10 cellular contexts compared by ENCODE assay signal in genomic region chr7:3915337-3915865, GRCh38.
A peak's percentile ranks its signal among the peaks of the same experiment; 100 is the strongest.
DNase-seq lines count a peak whose midpoint lies in the region; ATAC-seq and TF ChIP-seq lines count a peak whose summit lies in the region.
"Had no signal": no experiment of that assay in that cellular context is flagged by ENCODE, and none has a peak within 500 bp of the region (broad histone marks: within the 10 kb centered on the region; RNA-seq: fewer than 3 reads in every experiment).

No MANE protein-coding gene starts in this region.

- H3K4me3 ChIP-seq in BLaER1 (no peak overlapping the region), epithelial cell of esophagus (ENCODE audit: low read length) (no peak overlapping the region), PC-9 (no peak overlapping the region)

- H3K23ac ChIP-seq in H9 (ENCODE audit: insufficient read length, low read depth, low read length) = no peak overlapping the region

- no peaks in the 10 kb centered on the region for H3K79me1 ChIP-seq in H9 (ENCODE audit: insufficient read depth, low read depth, low read length, poor library complexity, severe bottlenecking)

- CTCF ChIA-PET in PC-9 (lab: Charles Lee) = no interaction called here

- POLR2A ChIA-PET in PC-9 (lab: Charles Lee; ENCODE audit: unreplicated experiment) = no interaction called here

- no peaks in the 10 kb centered on the region for H3F3A ChIP-seq in PC-9 (ENCODE audit: insufficient read depth, low read depth)

- no peak overlapping the region for H4K5ac ChIP-seq in H9 (ENCODE audit: insufficient read length, low read depth, low read length)

- H3K36me3 ChIP-seq in BLaER1 (no peaks in the 10 kb centered on the region), PC-9 (ENCODE audit: low read depth) (no peaks in the 10 kb centered on the region)

- DNase-seq in H9 (no peak), epithelial cell of esophagus (ENCODE audit: low read depth) (peak; percentile 16), posterior cingulate gyrus (no peak), PC-9 (no peak)
- peak; percentile 6 for DNase-seq in stimulated activated naive CD8-positive, alpha-beta T cell treated with anti-CD3 and anti-CD28 coated beads, Interleukin-15, Interleukin-2, amounts not matched to agents 100 U/mL and 50 U/mL, for 24 hours
- DNase-seq: NCI-H1436 treated with DMSO at 0.1 percent for 48 hours, NCI-H2081, NCI-H524 had no signal

- intact Hi-C loops in posterior cingulate gyrus (cut with DNase I) = no loop called here
- intact Hi-C loops in PC-9 (cut with micrococcal nuclease; ENCODE audit: unreplicated experiment) = no loop called here

- H3K9ac ChIP-seq in BLaER1 (no peak overlapping the region), H9 (ENCODE audit: extremely low read depth, insufficient read length, low read length) (no peak overlapping the region)

- H3K56ac ChIP-seq in H9 (ENCODE audit: insufficient read length, low read depth, low read length) = no peak overlapping the region

- no peaks in the 10 kb centered on the region for H3K27me3 Mint-ChIP-seq in H9 (ENCODE audit: low read depth)

- no peak overlapping the region for H3K4me3 Mint-ChIP-seq in H9

- H4K20me1 ChIP-seq in BLaER1 (no peaks in the 10 kb centered on the region), H9 (ENCODE audit: control insufficient read depth, insufficient read depth, insufficient read length) (no peaks in the 10 kb centered on the region), PC-9 (ENCODE audit: insufficient read depth) (no peaks in the 10 kb centered on the region)

- H3K4me1 Mint-ChIP-seq in H9 = peaks cover 16 to 26% of the 10 kb centered on the region in 2 experiments

- H3K27ac ChIP-seq in BLaER1 = no peak overlapping the region
- no peak overlapping the region for H3K27ac ChIP-seq in H9 (ENCODE audit: insufficient read length, low read depth, low read length)
- H3K27ac ChIP-seq in PC-9 = no peak overlapping the region

- H3K27me3 ChIP-seq in BLaER1 = no peaks in the 10 kb centered on the region
- no peaks in the 10 kb centered on the region for H3K27me3 ChIP-seq in H9 (ENCODE audit: insufficient read depth, low read length)
- H3K27me3 ChIP-seq in PC-9 (ENCODE audit: insufficient read depth, low read depth) = peaks cover 39% of the 10 kb centered on the region

- H2BK12ac ChIP-seq in H9 (ENCODE audit: insufficient read length, low read depth, low read length) = no peak overlapping the region

- peaks cover 0 to 20% (median 6%) of the 10 kb centered on the region in 3 experiments; a peak in 4 of 7 replicates for H3K36me3 Mint-ChIP-seq in H9 (ENCODE audit: insufficient read depth in 1 of 3, low read depth in 3 of 3)

- peaks cover 91% of the 10 kb centered on the region for H3K4me1 ChIP-seq in BLaER1
- no peaks in the 10 kb centered on the region; the same call in 1 of the 2 replicates for H3K4me1 ChIP-seq in H9 (ENCODE audit: insufficient read depth, low read length)
- peaks cover 19% of the 10 kb centered on the region; the same call in 1 of the 2 replicates for H3K4me1 ChIP-seq in PC-9 (replicated peaks; ENCODE audit: insufficient read depth)

- H3K79me2 ChIP-seq in H9 (ENCODE audit: insufficient read depth, low read length) (no peaks in the 10 kb centered on the region), PC-9 (ENCODE audit: low read depth) (no peaks in the 10 kb centered on the region)

- no peak overlapping the region for H3K14ac ChIP-seq in H9 (ENCODE audit: insufficient read depth, low read length)

- ATAC-seq in stimulated activated naive CD8-positive, alpha-beta T cell treated with anti-CD3 and anti-CD28 coated beads, Interleukin-15, Interleukin-2, amounts not matched to agents 100 U/mL and 50 U/mL, for 24 hours = peak; percentile 49
- no peak for ATAC-seq in HG03097 (IDR thresholded peaks at IDR 0.05; ENCODE audit: low FRiP score, unreplicated experiment)

- no peak overlapping the region for H3K18ac ChIP-seq in H9 (ENCODE audit: insufficient read length, low read depth, low read length)

- H3K4me2 ChIP-seq in BLaER1 (peak overlapping the region; percentile 91), H9 (ENCODE audit: insufficient read depth, insufficient read length, low read length) (no peak overlapping the region), PC-9 (no peak overlapping the region)

- H2AFZ ChIP-seq in H9 (ENCODE audit: low read length) = no peak overlapping the region
- H2AFZ ChIP-seq in PC-9 = no peak overlapping the region

- H2BK120ac ChIP-seq in H9 (ENCODE audit: low read depth, low read length, poor library complexity, severe bottlenecking) = no peak overlapping the region

- H3K4ac ChIP-seq in H9 (ENCODE audit: low read depth, low read length) = no peak overlapping the region

- H3K9me3 ChIP-seq in BLaER1 = peaks cover 14% of the 10 kb centered on the region
- H3K9me3 ChIP-seq in H9 (ENCODE audit: control insufficient read depth, low read depth, low read length) = no peaks in the 10 kb centered on the region
- no peaks in the 10 kb centered on the region for H3K9me3 ChIP-seq in PC-9 (ENCODE audit: insufficient read depth, low read depth)

- no peaks in the 10 kb centered on the region for H3K9me2 ChIP-seq in PC-9 (ENCODE audit: insufficient read depth)

- no peak overlapping the region for H2BK20ac ChIP-seq in H9 (ENCODE audit: low read depth, low read length, poor library complexity, severe bottlenecking)

- no CpG with 5 or more reads among the region's 9 CpGs for WGBS in H9 (ENCODE audit: extremely low coverage, insufficient read length, low lambda C conversion rate)

- H3K23me2 ChIP-seq in H9 (ENCODE audit: insufficient read length, low read depth, low read length, poor library complexity, severe bottlenecking) = no peaks in the 10 kb centered on the region

- H3T11ph ChIP-seq in H9 (ENCODE audit: low read length) = no peak overlapping the region

- peak overlapping the region in 2 of 3 experiments; percentile 20 to 36; a peak in 1 of 7 replicates for H3K27ac Mint-ChIP-seq in H9

- H4K8ac ChIP-seq in H9 (replicated peaks; ENCODE audit: insufficient read length, low read depth, low read length) = no peak overlapping the region

- TF ChIP-seq CTCF in H9 (conservative IDR thresholded peaks at IDR 0.05) = no peak
- TF ChIP-seq CTCF in epithelial cell of esophagus (IDR thresholded peaks at IDR 0.05; ENCODE audit: insufficient read depth, low read depth, low read length, missing control alignments) = no peak
- TF ChIP-seq CTCF in PC-9 (conservative IDR thresholded peaks at IDR 0.05) = no peak

- peaks cover 11 to 12% of the 10 kb centered on the region in 2 experiments for H3K9me3 Mint-ChIP-seq in H9

- no peak overlapping the region for H2BK5ac ChIP-seq in H9 (ENCODE audit: insufficient read length, low read length)

- H2BK15ac ChIP-seq in H9 (ENCODE audit: low read depth, low read length) = no peak overlapping the region

- no peak overlapping the region for H4K91ac ChIP-seq in H9 (ENCODE audit: insufficient read length, low read depth, low read length)

- BruUV-seq in PC-9 (replicated peaks; lab: Mats Ljungman, UMichigan) = no TSS peak

- H2AK5ac ChIP-seq in H9 (ENCODE audit: insufficient read length, low read length) = no peak overlapping the region

Comparison
In these comparisons a context has a peak if more than half of its experiments do, and no peak if none do; other contexts are left out.
1. DNase-seq: peak in epithelial cell of esophagus (single experiment) and stimulated activated naive CD8-positive, alpha-beta T cell treated with anti-CD3 and anti-CD28 coated beads, Interleukin-15, Interleukin-2, amounts not matched to agents 100 U/mL and 50 U/mL, for 24 hours (single experiment); none in H9 (single experiment), posterior cingulate gyrus (0 of 10) and PC-9 (0 of 2).